ENCODE assay signal across 17 cellular contexts in genomic region chr1:241828576-241828975, GRCh38. TPM values are rescaled to one million over a fixed set of nuclear protein-coding genes. Genes with fewer than 3 reads are reported as not detected.
DNase-seq lines count a peak whose midpoint lies in the region; ATAC-seq, FAIRE-seq and TF ChIP-seq lines count a peak whose summit lies in the region.
"Had no signal": no experiment of that assay in that cellular context is flagged by ENCODE, and none has a peak within 500 bp of the region (broad histone marks: within the 10 kb centered on the region; RNA-seq: fewer than 3 reads in every experiment).

No MANE protein-coding gene starts in this region.

- H3K36me3 ChIP-seq in colonic mucosa, result no peaks in the 10 kb centered on the region
- H3K36me3 ChIP-seq: prostate gland had no signal

- no peak overlapping the region for H3K4me3 Mint-ChIP-seq in WTC11
- H3K4me3 Mint-ChIP-seq: B cell had no signal

- TF ChIP-seq POLR2A in H54 (IDR thresholded peaks at IDR 0.05; ENCODE audit: low read depth, low read length), result no peak

- DNase-seq in AG08395 (ENCODE audit: low spot score) (peak; percentile 44), HPDE6-E6E7 (ENCODE audit: extremely low spot score) (peak; percentile 23), WTC11 (ENCODE audit: low spot score) (no peak), iris pigment epithelial cell (ENCODE audit: low read depth) (peak; percentile 43), H54 (ENCODE audit: insufficient read length, low spot score) (no peak), colonic mucosa (no peak), iPS-NIHi11 (ENCODE audit: low spot score) (no peak)
- no peak for DNase-seq in stimulated activated naive CD4-positive, alpha-beta T cell treated with Interleukin-2 at 50 U/mL for 16 hours (lab: John Stamatoyannopoulos, UW)
- DNase-seq: activated gamma-delta T cell treated with Interleukin-2 at 50 U/mL for 16 hours; DMS153; effector CD8-positive, alpha-beta T cell; NCI-H1105 treated with DMSO at 0.1 percent for 48 hours; NCI-H69 had no signal

- POLR2A ChIA-PET in WTC11 (lab: Charles Lee), result no interaction called here

- no peak overlapping the region for H3K27ac ChIP-seq in colonic mucosa
- H3K27ac ChIP-seq: prostate gland, RWPE1 had no signal

- no peaks in the 10 kb centered on the region for H3K36me3 Mint-ChIP-seq in WTC11

- CTCF ChIA-PET in WTC11 (lab: Charles Lee), result interaction anchor here (0.6 kb wide), 1 partner anchor 1786 kb away, joined by 3 read pairs; no protein-coding TSS in a partner anchor

- no peaks in the 10 kb centered on the region for H3K9me3 ChIP-seq in colonic mucosa
- H3K9me3 ChIP-seq: prostate gland had no signal

- H3K27ac Mint-ChIP-seq in WTC11, result no peak overlapping the region
- H3K27ac Mint-ChIP-seq: B cell had no signal

- H3K9ac ChIP-seq in colonic mucosa (ENCODE audit: low read depth in 2 of 2, low read length in 2 of 2), result no peak overlapping the region

- no peaks in the 10 kb centered on the region for H3K9me3 Mint-ChIP-seq in WTC11

- TF ChIP-seq CTCF in WTC11 (IDR thresholded peaks at IDR 0.05) (no peak), colonic mucosa (IDR thresholded peaks at IDR 0.05) (no peak)

- no peaks in the 10 kb centered on the region for H3K27me3 ChIP-seq in colonic mucosa

- intact Hi-C loops in colonic mucosa (cut with DNase I), result no loop called here

- FAIRE-seq in H54 (lab: Jason Lieb, UNC), result no peak
- FAIRE-seq: islet of Langerhans had no signal

- no peaks in the 10 kb centered on the region for H3K27me3 Mint-ChIP-seq in WTC11 (ENCODE audit: low read depth)

- H3K4me3 ChIP-seq in colonic mucosa, result no peak overlapping the region
- H3K4me3 ChIP-seq: prostate gland had no signal

- peak; percentile 60 for ATAC-seq in WTC11

- 0 out of 2 replicates have a peak, but pooled peaks cover 2% of the 10 kb centered on the region for H3K4me1 Mint-ChIP-seq in WTC11
- H3K4me1 Mint-ChIP-seq: B cell had no signal

- H3K4me1 ChIP-seq in colonic mucosa, result no peaks in the 10 kb centered on the region
- H3K4me1 ChIP-seq: prostate gland had no signal

TF ChIP-seq in WTC11, 78 proteins besides CTCF, POLR2A, EP300 and RAD21:
- TF ChIP-seq E2F4 (CRISPR knock-in tag; IDR thresholded peaks at IDR 0.05; ENCODE audit: borderline replicate concordance, low read depth) (no peak), CREB1 (CRISPR knock-in tag; IDR thresholded peaks at IDR 0.05) (no peak), E2F1 (CRISPR knock-in tag; IDR thresholded peaks at IDR 0.05) (no peak), ETV6 (CRISPR knock-in tag; IDR thresholded peaks at IDR 0.05) (no peak), PREB (CRISPR knock-in tag; IDR thresholded peaks at IDR 0.05; ENCODE audit: borderline replicate concordance) (no peak)

RNA-seq across cellular contexts. Expression of gene EXO1, which starts 19.4 kb away (rescaled TPM):
- 28.2 to 36.5 TPM (median 31.7 TPM) in 3 replicates for total RNA-seq in WTC11 (2021)
- 10 to 100 TPM in 1 of 2 donors, 1 to 10 TPM in 1; 5.1 to 17.6 TPM for total RNA-seq in colonic mucosa

Comparison
In these comparisons a context has a peak if more than half of its experiments do, and no peak if none do; other contexts are left out.
1. DNase-seq: peak in AG08395 (single experiment), HPDE6-E6E7 (single experiment) and iris pigment epithelial cell (single experiment); none in WTC11 (single experiment), H54 (single experiment), colonic mucosa (single experiment), stimulated activated naive CD4-positive, alpha-beta T cell treated with Interleukin-2 at 50 U/mL for 16 hours (single experiment) and iPS-NIHi11 (single experiment).